In the genomic region with DNA sequence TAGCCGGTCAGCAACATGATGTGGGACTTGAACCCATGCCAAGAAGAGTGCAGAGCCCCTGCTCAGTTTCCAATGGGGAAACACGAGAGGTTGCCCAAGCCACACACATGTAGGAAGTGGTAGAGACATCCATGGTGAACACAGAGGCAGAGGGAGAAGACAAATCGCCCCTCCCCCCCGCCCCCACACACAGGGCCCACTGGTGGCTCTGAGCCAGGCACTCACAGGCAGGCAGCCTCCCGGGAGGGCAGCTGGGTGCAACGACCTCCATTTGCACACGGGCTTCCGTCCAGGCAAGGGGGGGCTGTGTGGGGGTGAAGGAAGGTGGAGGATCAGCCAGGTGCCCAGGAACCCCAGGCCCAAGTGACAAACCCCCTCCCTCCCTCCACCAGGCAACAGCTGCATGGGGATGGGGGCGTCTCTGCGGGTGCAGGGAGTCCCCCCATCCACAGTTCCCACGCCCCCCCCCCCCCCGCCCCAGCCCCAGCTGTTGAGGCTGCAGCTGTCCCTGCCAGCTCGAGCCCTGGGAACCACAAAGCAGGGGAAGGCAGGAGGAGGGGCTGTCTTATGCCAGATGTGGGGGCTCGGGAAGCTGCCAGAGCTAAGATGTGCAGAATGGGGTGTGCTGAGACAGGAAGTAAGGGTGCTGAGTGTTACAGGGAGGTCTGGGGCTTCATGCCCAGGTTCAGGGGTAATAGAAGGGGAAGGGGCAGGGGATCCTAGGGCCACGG, we compare ENCODE assay signal across 1 cellular context.
TF ChIP-seq lines count a peak whose summit lies in the region.

No MANE protein-coding gene starts in this region.

TF ChIP-seq in GM23338, 12 proteins besides CTCF, POLR2A, EP300 and RAD21 (continued from another document):
- TF ChIP-seq ZNF462 (CRISPR knock-in tag; IDR thresholded peaks at IDR 0.05): no peak
- no peak for TF ChIP-seq NANOG (IDR thresholded peaks at IDR 0.05; ENCODE audit: borderline replicate concordance)
- TF ChIP-seq POLR2AphosphoS5 (IDR thresholded peaks at IDR 0.05; ENCODE audit: low read depth): no peak
